In the genomic region with DNA sequence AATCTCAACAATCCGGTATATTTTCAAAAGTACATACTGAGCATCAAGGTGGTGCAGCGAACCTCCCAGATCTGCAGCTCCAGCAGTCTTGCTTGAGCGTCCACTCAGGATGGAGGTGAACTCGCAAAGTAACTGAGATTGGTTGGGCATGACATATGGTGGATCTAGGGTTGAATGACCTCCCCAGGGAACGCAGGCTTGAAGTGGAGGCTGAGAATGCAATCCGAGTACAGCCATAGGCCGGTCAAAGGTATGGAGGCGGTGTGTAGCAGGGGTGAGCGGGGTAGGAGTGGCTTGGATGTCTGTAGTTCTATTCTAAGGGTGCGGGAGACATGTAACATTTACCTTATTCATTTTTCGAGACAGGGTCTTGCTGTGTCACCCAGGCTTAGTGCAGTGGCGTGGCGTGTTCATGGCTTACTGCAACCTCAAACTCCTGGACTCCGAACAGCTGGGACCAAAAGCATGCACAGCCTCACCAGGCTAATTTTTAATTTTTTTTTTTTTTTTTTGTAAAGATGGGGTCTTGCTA, we compare ENCODE assay signal across 8 cellular contexts. TPM values are rescaled to one million over a fixed set of nuclear protein-coding genes. Genes with fewer than 3 reads are reported as not detected.
DNase-seq lines count a peak whose midpoint lies in the region; ATAC-seq, FAIRE-seq and TF ChIP-seq lines count a peak whose summit lies in the region.

No MANE protein-coding gene starts in this region.

- ATAC-seq in A549 (peak; percentile 45 to 62), HG03025 (IDR thresholded peaks at IDR 0.05; ENCODE audit: low FRiP score, unreplicated experiment) (peak; percentile 18), Right ventricle myocardium superior (ENCODE audit: poor library complexity) (peak; percentile 39), GM21447 (IDR thresholded peaks at IDR 0.05; ENCODE audit: unreplicated experiment) (no peak)
- peak; percentile 21 to 30 for ATAC-seq in activated naive CD4-positive, alpha-beta T cell treated with anti-CD3 and anti-CD28 coated beads, Interleukin-2, amount 50 U/mL, for 72 hours

- H3K4me1 Mint-ChIP-seq in osteocyte (ENCODE audit: unreplicated experiment), result peaks cover 26% of the 10 kb centered on the region

- H3K27ac Mint-ChIP-seq in activated naive CD4-positive, alpha-beta T cell treated with anti-CD3 and anti-CD28 coated beads, Interleukin-2, amount 50 U/mL, for 72 hours, result peak overlapping the region; percentile 88 to 94
- H3K27ac Mint-ChIP-seq in osteocyte (ENCODE audit: unreplicated experiment), result peak overlapping the region; percentile 93

- H3K4me3 Mint-ChIP-seq in osteocyte (ENCODE audit: unreplicated experiment), result peak overlapping the region; percentile 96

- peaks cover 15 to 29% of the 10 kb centered on the region in 2 donors for H3K36me3 Mint-ChIP-seq in activated naive CD4-positive, alpha-beta T cell treated with anti-CD3 and anti-CD28 coated beads, Interleukin-2, amount 50 U/mL, for 72 hours
- H3K36me3 Mint-ChIP-seq in osteocyte (ENCODE audit: unreplicated experiment), result peaks cover 28% of the 10 kb centered on the region

- TF ChIP-seq CTCF in A549 (IDR thresholded peaks at IDR 0.05) (no peak), GM10266 (IDR thresholded peaks at IDR 0.05; ENCODE audit: control insufficient read depth, insufficient read depth, low read depth, missing control alignments) (no peak), osteocyte (IDR thresholded peaks at IDR 0.05) (no peak)

- peaks cover 13% of the 10 kb centered on the region; the same call in 2 of the 3 replicates for H3K4me1 ChIP-seq in A549

- DNase-seq in A549 (ENCODE audit: low read depth in 1 of 2, low spot score in 1 of 2) (peak; percentile 31 to 39), GM10266 (ENCODE audit: extremely low spot score) (peak; percentile 79), NCI-H2171 (lab: John Stamatoyannopoulos, UW) (peak; percentile 96), Right ventricle myocardium superior (no peak), osteocyte (ENCODE audit: extremely low spot score, unreplicated experiment) (no peak)
- DNase-seq in activated naive CD4-positive, alpha-beta T cell treated with anti-CD3 and anti-CD28 coated beads, Interleukin-2, amount 50 U/mL, for 72 hours (ENCODE audit: low spot score in 2 of 2), result peak in 1 of 2 donors; percentile 22

- TF ChIP-seq POLR2A in A549 (IDR thresholded peaks at IDR 0.05; ENCODE audit: low read length), result no peak

- no peak for FAIRE-seq in A549 (lab: Jason Lieb, UNC)

- H3K4me2 ChIP-seq in A549, result peak overlapping the region; percentile 96

- WGBS in A549 (ENCODE audit: missing lambda C conversion rate), result 46% methylated on average over 14 of the region's 14 CpGs

- no peaks in the 10 kb centered on the region for H3K9me3 Mint-ChIP-seq in activated naive CD4-positive, alpha-beta T cell treated with anti-CD3 and anti-CD28 coated beads, Interleukin-2, amount 50 U/mL, for 72 hours
- no peaks in the 10 kb centered on the region for H3K9me3 Mint-ChIP-seq in osteocyte (ENCODE audit: unreplicated experiment)

- intact Hi-C loops in Right ventricle myocardium superior (cut with DNase I), result no loop called here

- H3K27ac ChIP-seq in A549, result peak overlapping the region; percentile 88 to 97

- no peak for TF ChIP-seq EP300 in A549 (IDR thresholded peaks at IDR 0.05)

- POLR2A ChIA-PET in A549 (lab: Yijun Ruan, JAX), result interaction anchor here (1.2 kb wide), 1 partner anchor 14 kb away, joined by 3 read pairs; no protein-coding TSS in a partner anchor

- no peak for TF ChIP-seq RAD21 in A549 (conservative IDR thresholded peaks at IDR 0.05 in 1 of 2, IDR thresholded peaks at IDR 0.05 in 1 of 2)

- H3K4me3 ChIP-seq in A549, result peak overlapping the region; percentile 66

- no peaks in the 10 kb centered on the region for H3K9me3 ChIP-seq in A549

- CTCF ChIA-PET in A549 (lab: Yijun Ruan, JAX), result interaction anchor here (0.8 kb wide), 1 partner anchor 182 kb away, joined by 3 read pairs; no protein-coding TSS in a partner anchor

- H3K27me3 Mint-ChIP-seq in osteocyte (ENCODE audit: unreplicated experiment), result no peaks in the 10 kb centered on the region

TF ChIP-seq in A549, 52 proteins besides CTCF, POLR2A, EP300 and RAD21 (continues in another document):
- TF ChIP-seq RARB (CRISPR knock-in tag; IDR thresholded peaks at IDR 0.05) (no peak), RCOR1 (IDR thresholded peaks at IDR 0.05; ENCODE audit: low read depth, low read length) (no peak), SMC3 (IDR thresholded peaks at IDR 0.05) (no peak), HDAC2 (IDR thresholded peaks at IDR 0.05) (no peak)
- TF ChIP-seq, protein P1, sequence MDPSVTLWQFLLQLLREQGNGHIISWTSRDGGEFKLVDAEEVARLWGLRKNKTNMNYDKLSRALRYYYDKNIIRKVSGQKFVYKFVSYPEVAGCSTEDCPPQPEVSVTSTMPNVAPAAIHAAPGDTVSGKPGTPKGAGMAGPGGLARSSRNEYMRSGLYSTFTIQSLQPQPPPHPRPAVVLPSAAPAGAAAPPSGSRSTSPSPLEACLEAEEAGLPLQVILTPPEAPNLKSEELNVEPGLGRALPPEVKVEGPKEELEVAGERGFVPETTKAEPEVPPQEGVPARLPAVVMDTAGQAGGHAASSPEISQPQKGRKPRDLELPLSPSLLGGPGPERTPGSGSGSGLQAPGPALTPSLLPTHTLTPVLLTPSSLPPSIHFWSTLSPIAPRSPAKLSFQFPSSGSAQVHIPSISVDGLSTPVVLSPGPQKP (IDR thresholded peaks at IDR 0.05; ENCODE audit: low read depth, low read length), result no peak
- TF ChIP-seq, protein P2, sequence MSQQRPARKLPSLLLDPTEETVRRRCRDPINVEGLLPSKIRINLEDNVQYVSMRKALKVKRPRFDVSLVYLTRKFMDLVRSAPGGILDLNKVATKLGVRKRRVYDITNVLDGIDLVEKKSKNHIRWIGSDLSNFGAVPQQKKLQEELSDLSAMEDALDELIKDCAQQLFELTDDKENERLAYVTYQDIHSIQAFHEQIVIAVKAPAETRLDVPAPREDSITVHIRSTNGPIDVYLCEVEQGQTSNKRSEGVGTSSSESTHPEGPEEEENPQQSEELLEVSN (IDR thresholded peaks at IDR 0.05; ENCODE audit: borderline replicate concordance, low read depth), result no peak

RNA-seq across cellular contexts. Expression of gene C22orf39, which starts 0.6 kb away (rescaled TPM):
- 19.5 and 20.7 TPM in 2 replicates for polyA plus RNA-seq in A549 (2011; rRNA removed)
- 17.2 and 21.4 TPM in 2 replicates for polyA plus RNA-seq in A549 (2012; cell fraction: cytosol; rRNA removed)
- 9.6 and 12.1 TPM in 2 replicates for polyA plus RNA-seq in A549 (2012; cell fraction: nucleus; rRNA removed)
- 19.4 to 20.2 TPM (median 19.5 TPM) in 3 replicates for polyA plus RNA-seq in A549 (2017; fragmentation: RNase III; extraction: RNeasy Plus Mini Kit Qiagen cat#74134 plus additional on column Dnase treatment)
- polyA minus RNA-seq in A549 (2011; rRNA and poly(A)+ RNA removed), result 15.7 and 23.4 TPM in 2 replicates
- 10 to 100 TPM; 25.7 to 26.3 TPM for total RNA-seq in activated naive CD4-positive, alpha-beta T cell treated with anti-CD3 and anti-CD28 coated beads, Interleukin-2, amount 50 U/mL, for 72 hours
- total RNA-seq in Right ventricle myocardium superior, result 65.7 TPM
- 29.0 and 30.1 TPM in 2 replicates for total RNA-seq in osteocyte

RNA-seq across cellular contexts. Expression of gene MRPL40, which starts 15.8 kb away (rescaled TPM):
- 43.3 and 45.7 TPM in 2 replicates for polyA plus RNA-seq in A549 (2011; rRNA removed)
- polyA plus RNA-seq in A549 (2012; cell fraction: cytosol; rRNA removed), result 24.9 and 25.2 TPM in 2 replicates
- 8.0 and 10.1 TPM in 2 replicates for polyA plus RNA-seq in A549 (2012; cell fraction: nucleus; rRNA removed)
- polyA plus RNA-seq in A549 (2017; fragmentation: RNase III; extraction: RNeasy Plus Mini Kit Qiagen cat#74134 plus additional on column Dnase treatment), result 32.1 to 35.1 TPM (median 34.0 TPM) in 3 replicates
- 10.2 and 10.8 TPM in 2 replicates for polyA minus RNA-seq in A549 (2011; rRNA and poly(A)+ RNA removed)
- 10 to 100 TPM in 1 of 2 donors, 1 to 10 TPM in 1; 8.2 to 32.2 TPM for total RNA-seq in activated naive CD4-positive, alpha-beta T cell treated with anti-CD3 and anti-CD28 coated beads, Interleukin-2, amount 50 U/mL, for 72 hours
- total RNA-seq in Right ventricle myocardium superior, result 56.1 TPM
- 24.2 and 29.6 TPM in 2 replicates for total RNA-seq in osteocyte

RNA-seq across cellular contexts. Expression of gene HIRA, which starts 16.6 kb away (rescaled TPM):
- polyA plus RNA-seq in A549 (2011; rRNA removed) (12.3 and 14.4 TPM in 2 replicates), A549 (2017; fragmentation: RNase III; extraction: RNeasy Plus Mini Kit Qiagen cat#74134 plus additional on column Dnase treatment) (15.9 to 16.6 TPM (median 15.9 TPM) in 3 replicates)
- 19.3 and 24.1 TPM in 2 replicates for polyA plus RNA-seq in A549 (2012; cell fraction: cytosol; rRNA removed)
- polyA plus RNA-seq in A549 (2012; cell fraction: nucleus; rRNA removed), result 22.3 and 23.9 TPM in 2 replicates
- polyA minus RNA-seq in A549 (2011; rRNA and poly(A)+ RNA removed), result 12.7 and 12.8 TPM in 2 replicates
- 10 to 100 TPM; 18.1 to 37.0 TPM for total RNA-seq in activated naive CD4-positive, alpha-beta T cell treated with anti-CD3 and anti-CD28 coated beads, Interleukin-2, amount 50 U/mL, for 72 hours
- total RNA-seq in Right ventricle myocardium superior (18.2 TPM), osteocyte (33.2 and 33.8 TPM in 2 replicates)

RNA-seq across cellular contexts. Expression of gene UFD1, which starts 30.9 kb away (rescaled TPM):
- polyA plus RNA-seq in A549 (2011; rRNA removed) (96.1 and 117 TPM in 2 replicates), A549 (2017; fragmentation: RNase III; extraction: RNeasy Plus Mini Kit Qiagen cat#74134 plus additional on column Dnase treatment) (94.4 to 109 TPM (median 95.4 TPM) in 3 replicates)
- 151 and 152 TPM in 2 replicates for polyA plus RNA-seq in A549 (2012; cell fraction: cytosol; rRNA removed)
- 87.3 and 107 TPM in 2 replicates for polyA plus RNA-seq in A549 (2012; cell fraction: nucleus; rRNA removed)
- polyA minus RNA-seq in A549 (2011; rRNA and poly(A)+ RNA removed), result 102 and 137 TPM in 2 replicates
- total RNA-seq in activated naive CD4-positive, alpha-beta T cell treated with anti-CD3 and anti-CD28 coated beads, Interleukin-2, amount 50 U/mL, for 72 hours, result 100 to 1,000 TPM in 1 of 2 donors, 10 to 100 TPM in 1; 81.7 to 136 TPM
- total RNA-seq in Right ventricle myocardium superior (43.5 TPM), osteocyte (72.5 and 74.9 TPM in 2 replicates)

RNA-seq across cellular contexts. Expression of gene CDC45, which starts 31.6 kb away (rescaled TPM):
- 36.7 and 51.6 TPM in 2 replicates for polyA plus RNA-seq in A549 (2011; rRNA removed)
- 54.6 and 59.4 TPM in 2 replicates for polyA plus RNA-seq in A549 (2012; cell fraction: cytosol; rRNA removed)
- 96.1 and 103 TPM in 2 replicates for polyA plus RNA-seq in A549 (2012; cell fraction: nucleus; rRNA removed)
- polyA plus RNA-seq in A549 (2017; fragmentation: RNase III; extraction: RNeasy Plus Mini Kit Qiagen cat#74134 plus additional on column Dnase treatment), result 44.5 to 47.2 TPM (median 46.0 TPM) in 3 replicates
- polyA minus RNA-seq in A549 (2011; rRNA and poly(A)+ RNA removed), result 22.1 and 32.8 TPM in 2 replicates
- total RNA-seq in activated naive CD4-positive, alpha-beta T cell treated with anti-CD3 and anti-CD28 coated beads, Interleukin-2, amount 50 U/mL, for 72 hours, result 10 to 100 TPM; 92.1 to 99.7 TPM
- total RNA-seq in Right ventricle myocardium superior, result 0.62 TPM
- total RNA-seq in osteocyte, result 3.0 and 3.7 TPM in 2 replicates

Comparison
In these comparisons a context has a peak if more than half of its experiments do, and no peak if none do; other contexts are left out.
1. DNase-seq: peak in A549 (2 of 2), GM10266 (single experiment) and NCI-H2171 (single experiment); none in Right ventricle myocardium superior (single experiment) and osteocyte (single experiment).